8 cellular contexts compared by ENCODE assay signal in the genomic region with DNA sequence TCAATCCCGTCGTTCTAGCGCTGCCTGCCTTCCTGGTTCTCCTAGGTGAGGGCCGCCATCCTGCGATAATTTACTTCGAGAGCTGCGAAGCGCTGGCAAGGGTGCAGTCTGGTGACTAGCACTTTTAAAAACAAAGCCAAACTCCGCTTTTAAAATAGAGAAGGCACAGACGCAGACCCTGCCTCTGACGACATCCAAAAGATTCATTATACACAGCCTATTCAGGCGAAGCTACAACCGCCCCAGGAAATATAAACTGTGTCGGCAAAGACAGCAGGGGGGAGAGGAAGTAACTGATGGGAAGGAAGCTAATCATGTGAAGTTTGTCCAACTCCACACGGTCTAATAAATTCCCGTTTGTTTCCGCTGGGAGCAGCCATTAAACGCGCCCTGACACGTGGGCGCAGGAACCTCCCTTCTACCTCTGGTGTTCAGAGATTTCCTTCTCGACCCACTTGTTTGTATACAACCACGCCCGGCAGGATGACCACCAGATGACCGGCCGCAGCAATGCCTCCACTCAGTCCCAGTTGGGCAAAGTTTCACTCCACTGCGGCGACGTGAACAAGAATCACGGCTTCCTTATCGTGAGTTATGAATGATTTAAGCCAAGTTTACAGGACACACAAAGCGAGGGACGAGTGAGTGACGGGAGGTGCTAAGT. TPM values are rescaled to one million over a fixed set of nuclear protein-coding genes. Genes with fewer than 3 reads are reported as not detected.
DNase-seq lines count a peak whose midpoint lies in the region; ATAC-seq and TF ChIP-seq lines count a peak whose summit lies in the region.

No MANE protein-coding gene starts in this region.

- peak overlapping the region; percentile 83 for H3K4me3 ChIP-seq in HFF-Myc (replicated peaks; ENCODE audit: low read depth, low read length)
- H3K4me3 ChIP-seq in SJCRH30 = peak overlapping the region; percentile 80
- peak overlapping the region; percentile 82 for H3K4me3 ChIP-seq in lower lobe of right lung
- peak overlapping the region; percentile 56 to 86 (median 62) for H3K4me3 ChIP-seq in transverse colon

- H3K27me3 Mint-ChIP-seq in CD14-positive monocyte (ENCODE audit: low read depth in 3 of 3) = peaks cover 63 to 69% (median 68%) of the 10 kb centered on the region in 3 donors
- peaks cover 55 to 75% of the 10 kb centered on the region in 2 donors for H3K27me3 Mint-ChIP-seq in effector memory CD8-positive, alpha-beta T cell

- H3K27ac Mint-ChIP-seq in CD14-positive monocyte = no peak overlapping the region
- no peak overlapping the region for H3K27ac Mint-ChIP-seq in effector memory CD8-positive, alpha-beta T cell

- 2% methylated on average over 34 of the region's 34 CpGs; no CpG with 5 or more reads in 1 of the 2 donors for WGBS in transverse colon (ENCODE audit: low coverage in 1 of 2), 2 donors

- in situ Hi-C loops in transverse colon (cut with MboI; ENCODE audit: low pct_ligation_motif_present in 1 of 4, low pct_unique_long_range_greater_than_20kb in 1 of 4, low sequenced_read_pairs in 3 of 4) = loop anchor here in 1 of 4 donors (25.0 kb wide), 1 partner anchor 505 kb away; no protein-coding TSS in a partner anchor

- H3K27me3 ChIP-seq in SJCRH30 (no peaks in the 10 kb centered on the region), lower lobe of right lung (ENCODE audit: low read depth) (peaks cover 6% of the 10 kb centered on the region), transverse colon (peaks cover 4% of the 10 kb centered on the region)

- peaks cover 0 to 12% (median 7%) of the 10 kb centered on the region in 7 donors for H3K9me3 Mint-ChIP-seq in CD14-positive monocyte
- H3K9me3 Mint-ChIP-seq in effector memory CD8-positive, alpha-beta T cell = no peaks in the 10 kb centered on the region

- peak; percentile 2 for TF ChIP-seq EP300 in transverse colon (IDR thresholded peaks at IDR 0.05; ENCODE audit: low read depth)

- peak overlapping the region; percentile 81 for H3K27ac ChIP-seq in SJCRH30
- H3K27ac ChIP-seq in lower lobe of right lung = peak overlapping the region; percentile 82
- H3K27ac ChIP-seq in transverse colon = peak overlapping the region; percentile 86 to 95 (median 90)

- H3K36me3 Mint-ChIP-seq in CD14-positive monocyte = no peaks in the 10 kb centered on the region
- no peaks in the 10 kb centered on the region for H3K36me3 Mint-ChIP-seq in effector memory CD8-positive, alpha-beta T cell (ENCODE audit: insufficient read depth)

- H3K9me3 ChIP-seq in SJCRH30 (replicated peaks) (no peaks in the 10 kb centered on the region), lower lobe of right lung (no peaks in the 10 kb centered on the region), transverse colon (no peaks in the 10 kb centered on the region)

- DNase-seq in CD14-positive monocyte (ENCODE audit: low spot score) (no peak), HFF-Myc (ENCODE audit: extremely low read depth, low read depth) (peak; percentile 67), SJCRH30 (peak; percentile 62 to 85), lower lobe of right lung (peak; percentile 69), transverse colon (peak; percentile 68)
- DNase-seq in effector memory CD8-positive, alpha-beta T cell = no peak

- TF ChIP-seq CTCF in CD14-positive monocyte (IDR thresholded peaks at IDR 0.05) = no peak
- TF ChIP-seq CTCF in HFF-Myc (IDR thresholded peaks at IDR 0.05; ENCODE audit: low read depth, low read length, missing control alignments) = no peak
- TF ChIP-seq CTCF in lower lobe of right lung (IDR thresholded peaks at IDR 0.05) = no peak
- TF ChIP-seq CTCF in transverse colon (IDR thresholded peaks at IDR 0.05) = peak in 2 of 5 experiments; percentile 16 to 23

- peak; percentile 76 for TF ChIP-seq POLR2A in transverse colon (IDR thresholded peaks at IDR 0.05)

- 0 out of 2 replicates have a peak, but pooled peaks cover 6% of the 10 kb centered on the region for H3K4me1 ChIP-seq in SJCRH30
- no peaks in the 10 kb centered on the region for H3K4me1 ChIP-seq in lower lobe of right lung
- peaks cover 7 to 51% (median 23%) of the 10 kb centered on the region in 4 donors for H3K4me1 ChIP-seq in transverse colon

- H3K36me3 ChIP-seq in SJCRH30 (0 out of 2 replicates have a peak, but pooled peaks cover 5% of the 10 kb centered on the region), lower lobe of right lung (no peaks in the 10 kb centered on the region), transverse colon (no peaks in the 10 kb centered on the region)

- intact Hi-C loops in CD14-positive monocyte (cut with micrococcal nuclease) (no loop called here), lower lobe of right lung (cut with DNase I) (no loop called here), transverse colon (cut with DNase I; ENCODE audit: low total_unique reads) (loop anchor here (5.0 to 10.0 kb wide), 2 partner anchors 65 to 513 kb away; no protein-coding TSS in a partner anchor)

- H3K4me3 Mint-ChIP-seq in CD14-positive monocyte = peak overlapping the region; percentile 77 to 95
- H3K4me3 Mint-ChIP-seq in effector memory CD8-positive, alpha-beta T cell = peak overlapping the region; percentile 68 to 71

- peaks cover 14% of the 10 kb centered on the region for H3K4me1 Mint-ChIP-seq in CD14-positive monocyte
- H3K4me1 Mint-ChIP-seq in effector memory CD8-positive, alpha-beta T cell (ENCODE audit: low read depth in 2 of 2) = peaks cover 9 to 11% of the 10 kb centered on the region in 2 donors

- ATAC-seq in effector memory CD8-positive, alpha-beta T cell (replicated peaks) = peak; percentile 21
- peak; percentile 67 to 69 for ATAC-seq in lower lobe of right lung
- no peak for ATAC-seq in GM21528 (IDR thresholded peaks at IDR 0.05; ENCODE audit: low FRiP score, unreplicated experiment)
- ATAC-seq in HG02981 (IDR thresholded peaks at IDR 0.05; ENCODE audit: unreplicated experiment) = no peak

RNA-seq across cellular contexts. Expression of gene GNG12, which starts 1.3 kb away (rescaled TPM):
- polyA plus RNA-seq in CD14-positive monocyte = under 1 TPM in 1 of 2 donors, not detected in 1; 0.03 TPM
- 103 and 110 TPM in 2 replicates for total RNA-seq in SJCRH30 (2014; rRNA removed; shearing (Covaris generic))
- total RNA-seq in lower lobe of right lung (43.3 TPM), transverse colon (100 to 1,000 TPM in 2 of 4 donors, 10 to 100 TPM in 2; 19.1 to 180 (median 112) TPM)

Comparison
In these comparisons a context has a peak if more than half of its experiments do, and no peak if none do; other contexts are left out.
1. DNase-seq: peak in HFF-Myc (single experiment), SJCRH30 (2 of 2), lower lobe of right lung (single experiment) and transverse colon (single experiment); none in CD14-positive monocyte (single experiment) and effector memory CD8-positive, alpha-beta T cell (0 of 3).
2. ATAC-seq: peak in effector memory CD8-positive, alpha-beta T cell (single experiment) and lower lobe of right lung (2 of 2); none in GM21528 (single experiment) and HG02981 (single experiment).
3. Peak in every context shown above with its lines, with median percentiles within 50 percentile points of each other: H3K4me3 ChIP-seq and H3K27ac ChIP-seq.